In the genomic region with DNA sequence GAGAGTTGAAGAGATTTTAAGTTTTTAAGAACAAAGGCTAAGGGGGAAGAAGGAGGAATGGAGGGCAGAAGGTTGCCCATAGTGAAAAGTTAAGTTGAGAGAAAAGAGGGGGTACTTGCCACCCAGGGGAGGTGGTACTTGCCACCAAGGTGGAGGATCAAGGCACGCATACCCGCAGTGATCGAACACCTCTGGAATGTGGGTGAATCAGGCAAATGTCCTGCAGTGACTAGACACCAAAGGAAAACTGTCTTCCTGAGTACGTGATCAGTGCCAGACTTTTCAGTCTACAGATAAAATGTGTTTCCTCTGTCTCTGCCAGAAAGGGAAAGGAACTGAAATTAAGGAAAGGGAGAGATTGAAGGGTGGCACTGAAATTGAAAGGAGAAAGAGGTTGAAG, we compare ENCODE assay signal across 20 cellular contexts.
"Had no signal": no experiment of that assay in that cellular context is flagged by ENCODE, and none has a peak within 500 bp of the region (broad histone marks: within the 10 kb centered on the region; RNA-seq: fewer than 3 reads in every experiment).

No MANE protein-coding gene starts in this region.

- H3K27ac ChIP-seq: right lobe of liver, suprapubic skin had no signal

- H3K4me3 ChIP-seq: right lobe of liver, smooth muscle cell, suprapubic skin had no signal

- H3K4me1 Mint-ChIP-seq: nephron had no signal

- FAIRE-seq: colon, endometrium had no signal

- H3K4me1 ChIP-seq: right lobe of liver, suprapubic skin had no signal

- H3K36me3 ChIP-seq: right lobe of liver, suprapubic skin had no signal

- DNase-seq: activated CD4-positive, alpha-beta T cell treated with anti-CD3 and anti-CD28 coated beads for 4 hours; activated CD8-positive, alpha-beta T cell treated with anti-CD3 and anti-CD28 coated beads for 36 hours; activated effector memory CD4-positive, alpha-beta T cell treated with anti-CD3 and anti-CD28 coated beads, Interleukin-2, amount 50 U/mL, for 16 hours; activated T-cell treated with anti-CD3 and anti-CD28 coated beads, Interleukin-2, amount 50 U/mL, for 4 hours; caudate nucleus; foreskin fibroblast; glutamatergic neuron; hypothalamus; mesendoderm; nucleus accumbens; right lobe of liver; trophoblast cell had no signal

- H3K27me3 ChIP-seq: right lobe of liver, suprapubic skin had no signal

- H3K9me3 ChIP-seq: right lobe of liver had no signal

- H3K4me3 Mint-ChIP-seq: activated CD8-positive, alpha-beta T cell treated with anti-CD3 and anti-CD28 coated beads for 36 hours; activated T-cell treated with anti-CD3 and anti-CD28 coated beads, Interleukin-2, amount 50 U/mL, for 4 hours; nephron; stimulated activated naive CD8-positive, alpha-beta T cell treated with anti-CD3 and anti-CD28 coated beads, Interleukin-15, Interleukin-2, amounts not matched to agents 100 ng/mL and 50 ng/mL, for 24 hours had no signal

- H3K27me3 Mint-ChIP-seq: activated CD8-positive, alpha-beta T cell treated with anti-CD3 and anti-CD28 coated beads for 36 hours; progenitor cell of endocrine pancreas; stimulated activated naive CD8-positive, alpha-beta T cell treated with anti-CD3 and anti-CD28 coated beads, Interleukin-15, Interleukin-2, amounts not matched to agents 100 ng/mL and 50 ng/mL, for 24 hours had no signal

- H3K27ac Mint-ChIP-seq: activated CD8-positive, alpha-beta T cell treated with anti-CD3 and anti-CD28 coated beads for 36 hours; activated naive CD4-positive, alpha-beta T cell treated with anti-CD3 and anti-CD28 coated beads, Interleukin-2, amount 50 U/mL, for 72 hours; nephron; progenitor cell of endocrine pancreas; stimulated activated naive CD8-positive, alpha-beta T cell treated with anti-CD3 and anti-CD28 coated beads, Interleukin-15, Interleukin-2, amounts not matched to agents 100 ng/mL and 50 ng/mL, for 24 hours had no signal
